Comparison of ENCODE assay signal across 12 cellular contexts in the genomic region with DNA sequence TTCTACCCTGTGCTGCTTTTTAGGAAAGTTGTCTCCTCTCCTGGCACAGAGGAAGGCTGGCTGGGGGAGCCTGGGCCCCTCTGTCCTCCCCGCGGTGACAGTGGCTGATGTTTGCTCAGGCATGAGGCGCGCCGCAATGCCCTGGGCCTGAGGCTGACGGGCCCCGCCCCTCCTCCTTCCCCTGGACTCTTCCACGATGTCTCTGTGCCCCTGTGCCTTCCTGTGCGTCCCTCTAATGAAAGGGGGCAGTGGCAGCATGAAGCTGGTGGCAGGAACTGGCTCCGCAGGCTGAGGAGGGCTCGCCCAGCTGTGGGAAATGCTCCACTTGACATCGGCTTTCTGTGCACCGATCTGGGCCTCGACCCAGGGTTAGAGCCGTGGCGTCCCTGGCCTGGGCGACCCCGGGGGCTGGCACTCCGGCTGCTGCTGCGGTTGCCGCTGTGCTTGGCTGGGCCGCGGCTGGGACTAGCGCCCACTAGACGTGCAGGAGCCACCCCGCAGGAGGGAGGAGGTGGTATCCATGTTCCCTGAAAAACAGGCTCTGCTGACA.
A peak's percentile ranks its signal among the peaks of the same experiment; 100 is the strongest.
DNase-seq lines count a peak whose midpoint lies in the region; ATAC-seq and TF ChIP-seq lines count a peak whose summit lies in the region.
"Had no signal": no experiment of that assay in that cellular context is flagged by ENCODE, and none has a peak within 500 bp of the region (broad histone marks: within the 10 kb centered on the region; RNA-seq: fewer than 3 reads in every experiment).

No MANE protein-coding gene starts in this region.

- intact Hi-C loops in head of caudate nucleus (cut with DNase I): no loop called here
- intact Hi-C loops in sigmoid colon (cut with DNase I): no loop called here
- intact Hi-C loops in esophagus squamous epithelium (cut with DNase I): no loop called here

- no peak for TF ChIP-seq EP300 in sigmoid colon (IDR thresholded peaks at IDR 0.05)

- no peak for TF ChIP-seq CTCF in sigmoid colon (IDR thresholded peaks at IDR 0.05)
- no peak for TF ChIP-seq CTCF in esophagus squamous epithelium (IDR thresholded peaks at IDR 0.05)

- no peak for TF ChIP-seq POLR2A in sigmoid colon (IDR thresholded peaks at IDR 0.05)
- TF ChIP-seq POLR2A in esophagus squamous epithelium (IDR thresholded peaks at IDR 0.05): no peak

- WGBS in sigmoid colon, 2 donors: 13 to 28% methylated on average over 26 of the region's 26 CpGs
- 10 to 37% methylated on average over 5 to 9 of the region's 26 CpGs for WGBS in esophagus squamous epithelium, 2 donors

- H3K4me1 ChIP-seq in sigmoid colon: no peaks in the 10 kb centered on the region
- H3K4me1 ChIP-seq in esophagus squamous epithelium: no peaks in the 10 kb centered on the region
- H3K4me1 ChIP-seq: parathyroid adenoma had no signal

- H3K9me3 ChIP-seq in sigmoid colon (peaks cover 0 to 14% (median 0%) of the 10 kb centered on the region in 4 donors), esophagus squamous epithelium (peaks cover 0 to 50% (median 3%) of the 10 kb centered on the region in 3 donors)

- H3K27me3 ChIP-seq in sigmoid colon (no peaks in the 10 kb centered on the region), esophagus squamous epithelium (no peaks in the 10 kb centered on the region)

- H3K36me3 ChIP-seq in sigmoid colon (no peaks in the 10 kb centered on the region), esophagus squamous epithelium (no peaks in the 10 kb centered on the region)

- H3K4me3 ChIP-seq in sigmoid colon (peak overlapping the region in 3 of 4 donors; percentile 35 to 44 (median 37)), esophagus squamous epithelium (peak overlapping the region in 2 of 4 donors; percentile 22 to 27)

- ATAC-seq in HG03135 (IDR thresholded peaks at IDR 0.05; ENCODE audit: unreplicated experiment) (no peak), GM19328 (IDR thresholded peaks at IDR 0.05; ENCODE audit: unreplicated experiment) (no peak)

- peak overlapping the region in 2 of 4 donors; percentile 1 to 33 for H3K27ac ChIP-seq in sigmoid colon
- H3K27ac ChIP-seq in esophagus squamous epithelium: no peak overlapping the region
- H3K27ac ChIP-seq: parathyroid adenoma had no signal

- DNase-seq in DMS53 treated with DMSO at 0.1 percent for 48 hours (lab: John Stamatoyannopoulos, UW; ENCODE audit: unreplicated experiment) (peak; percentile 88), NCI-H526 treated with DMSO at 0.1 percent for 48 hours (lab: John Stamatoyannopoulos, UW) (peak; percentile 1), head of caudate nucleus (peak in 26 of 42 donors; percentile 5 to 63 (median 30)), sigmoid colon (no peak), esophagus squamous epithelium (lab: John Stamatoyannopoulos, UW) (no peak), activated T-cell treated with anti-CD3 and anti-CD28 coated beads for 4 hours (no peak)
- DNase-seq: endodermal cell; MM.1S; stimulated activated CD4-positive, alpha-beta T cell treated with anti-CD3 and anti-CD28 coated beads, Interleukin-1b, Interleukin-23, amount 100 ng/mL, for 48 hours had no signal

Comparison
In these comparisons a context has a peak if more than half of its experiments do, and no peak if none do; other contexts are left out.
1. DNase-seq: peak in DMS53 treated with DMSO at 0.1 percent for 48 hours (single experiment), NCI-H526 treated with DMSO at 0.1 percent for 48 hours (single experiment) and head of caudate nucleus (26 of 42); none in sigmoid colon (single experiment), esophagus squamous epithelium (single experiment) and activated T-cell treated with anti-CD3 and anti-CD28 coated beads for 4 hours (single experiment).